1 cellular context compared by ENCODE assay signal in the genomic region with DNA sequence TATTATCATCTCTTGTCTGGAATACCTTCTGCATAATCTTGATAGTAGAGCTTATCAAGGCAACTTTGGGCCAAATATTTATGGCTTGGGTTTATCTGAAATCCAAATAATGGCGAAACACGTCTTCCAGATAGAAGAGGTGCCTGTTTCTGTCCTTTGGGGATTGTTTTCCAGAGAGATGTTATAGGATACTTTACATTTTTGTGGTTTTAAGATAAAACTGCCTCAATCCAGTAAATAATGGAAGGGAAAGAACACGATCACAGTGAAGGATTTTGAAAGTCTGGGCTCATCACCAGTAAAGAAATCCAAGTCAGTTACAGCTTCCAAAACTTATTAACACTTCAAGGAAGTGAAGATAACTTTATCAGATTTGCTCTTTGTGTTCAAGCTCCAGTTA.
TF ChIP-seq lines count a peak whose summit lies in the region.

No MANE protein-coding gene starts in this region.

TF ChIP-seq in SK-N-SH, 30 proteins besides CTCF, POLR2A, EP300 and RAD21 (continued from another document):
- TF ChIP-seq, protein P1, sequence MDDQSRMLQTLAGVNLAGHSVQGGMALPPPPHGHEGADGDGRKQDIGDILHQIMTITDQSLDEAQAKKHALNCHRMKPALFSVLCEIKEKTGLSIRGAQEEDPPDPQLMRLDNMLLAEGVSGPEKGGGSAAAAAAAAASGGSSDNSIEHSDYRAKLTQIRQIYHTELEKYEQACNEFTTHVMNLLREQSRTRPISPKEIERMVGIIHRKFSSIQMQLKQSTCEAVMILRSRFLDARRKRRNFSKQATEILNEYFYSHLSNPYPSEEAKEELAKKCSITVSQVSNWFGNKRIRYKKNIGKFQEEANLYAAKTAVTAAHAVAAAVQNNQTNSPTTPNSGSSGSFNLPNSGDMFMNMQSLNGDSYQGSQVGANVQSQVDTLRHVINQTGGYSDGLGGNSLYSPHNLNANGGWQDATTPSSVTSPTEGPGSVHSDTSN (IDR thresholded peaks at IDR 0.05) = peak; percentile 36; the same call in 1 of the 2 replicates
- TF ChIP-seq RXRA (IDR thresholded peaks at IDR 0.05; ENCODE audit: borderline replicate concordance, low read depth) = no peak
